27 cellular contexts compared by ENCODE assay signal in genomic region chr6:162671580-162672165, GRCh38. TPM values are rescaled to one million over a fixed set of nuclear protein-coding genes. Genes with fewer than 3 reads are reported as not detected.
"Had no signal": no experiment of that assay in that cellular context is flagged by ENCODE, and none has a peak within 500 bp of the region (broad histone marks: within the 10 kb centered on the region; RNA-seq: fewer than 3 reads in every experiment).

No MANE protein-coding gene starts in this region.

- H3K36me3 ChIP-seq: left lung, pancreas, stomach, thyroid gland, upper lobe of left lung, vagina had no signal

- H3K4me3 Mint-ChIP-seq: activated naive CD8-positive, alpha-beta T cell; activated T-cell treated with anti-CD3 and anti-CD28 coated beads, Interleukin-2, amount 50 U/mL, for 72 hours; nephron; stimulated activated memory B cell treated with anti-CD40 and anti-IgM and Interleukin-4, amounts not matched to agents 10 μg/mL and 1 μg/mL and 100 μg/mL, for 72 hours; T-helper 2 cell treated with Interferon-gamma antibody and Interleukin-4, amounts not matched to agents 5 μg/mL and 100 μg/mL, for 36 hours had no signal

- H3K9me3 Mint-ChIP-seq: nephron; T-helper 2 cell treated with Interferon-gamma antibody and Interleukin-4, amounts not matched to agents 5 μg/mL and 100 μg/mL, for 36 hours had no signal

- H3K9me3 ChIP-seq: body of pancreas, left lung, pancreas, stomach, thyroid gland, upper lobe of left lung, vagina had no signal

- ATAC-seq: activated T-cell treated with anti-CD3 and anti-CD28 coated beads, Interleukin-2, amount 50 U/mL, for 72 hours; body of pancreas; left lung; pancreas; stimulated activated memory B cell treated with anti-CD40 and anti-IgM and Interleukin-4, amounts not matched to agents 10 μg/mL and 1 μg/mL and 100 μg/mL, for 72 hours had no signal

- H3K36me3 Mint-ChIP-seq: activated naive CD8-positive, alpha-beta T cell; stimulated activated memory B cell treated with anti-CD40 and anti-IgM and Interleukin-4, amounts not matched to agents 10 μg/mL and 1 μg/mL and 100 μg/mL, for 72 hours had no signal

- DNase-seq: activated CD4-positive, alpha-beta T cell treated with anti-CD3 and anti-CD28 coated beads for 4 hours; activated CD4-positive, alpha-beta T cell treated with anti-CD3 and anti-CD28 coated beads, Interleukin-2, amount 50 U/mL, for 4 hours; activated naive CD4-positive, alpha-beta T cell treated with Interleukin-2 at 50 U/mL for 16 hours; activated T-cell treated with anti-CD3 and anti-CD28 coated beads for 4 hours; activated T-cell treated with anti-CD3 and anti-CD28 coated beads, Interleukin-2, amount 50 U/mL, for 72 hours; aorta; body of pancreas; cerebellar nuclear complex; head of caudate nucleus; kidney glomerular epithelial cell; left lung; pancreas; stimulated activated CD4-positive, alpha-beta T cell treated with anti-CD3 and anti-CD28 coated beads, Interleukin-1b, Interleukin-23, amount 100 ng/mL, for 48 hours; stimulated activated CD4-positive, alpha-beta T cell treated with anti-CD3 and anti-CD28 coated beads, Interleukin-4, amount 100 ng/mL, for 4 hours; stimulated activated CD8-positive, alpha-beta memory T cell treated with anti-CD3 and anti-CD28 coated beads, Interleukin-4, amount 100 ng/mL, for 48 hours; stomach; T-helper 1 cell; thyroid gland; upper lobe of left lung had no signal

- H3K27me3 ChIP-seq: body of pancreas, left lung, pancreas, stomach, thyroid gland, upper lobe of left lung, vagina had no signal

- H3K27ac ChIP-seq: body of pancreas, coronary artery, left lung, pancreas, stomach, thyroid gland, upper lobe of left lung, vagina had no signal

- H3K4me1 Mint-ChIP-seq: nephron; stimulated activated memory B cell treated with anti-CD40 and anti-IgM and Interleukin-4, amounts not matched to agents 10 μg/mL and 1 μg/mL and 100 μg/mL, for 72 hours had no signal

- H3K4me1 ChIP-seq: left lung, stomach, thyroid gland, upper lobe of left lung, vagina had no signal

- H3K4me2 ChIP-seq: smooth muscle cell had no signal

- FAIRE-seq: endothelial cell of umbilical vein had no signal

- H3K4me3 ChIP-seq: body of pancreas, coronary artery, left lung, pancreas, smooth muscle cell, stomach, thyroid gland, upper lobe of left lung, vagina had no signal

- H3K27me3 Mint-ChIP-seq: activated naive CD8-positive, alpha-beta T cell; stimulated activated memory B cell treated with anti-CD40 and anti-IgM and Interleukin-4, amounts not matched to agents 10 μg/mL and 1 μg/mL and 100 μg/mL, for 72 hours had no signal

- H3K27ac Mint-ChIP-seq: activated naive CD8-positive, alpha-beta T cell; activated T-cell treated with anti-CD3 and anti-CD28 coated beads, Interleukin-2, amount 50 U/mL, for 72 hours; nephron; stimulated activated memory B cell treated with anti-CD40 and anti-IgM and Interleukin-4, amounts not matched to agents 10 μg/mL and 1 μg/mL and 100 μg/mL, for 72 hours; T-helper 2 cell treated with Interferon-gamma antibody and Interleukin-4, amounts not matched to agents 5 μg/mL and 100 μg/mL, for 36 hours had no signal

RNA-seq across cellular contexts. Expression of gene PRKN, which starts 55.9 kb away (rescaled TPM):
- total RNA-seq: endothelial cell of umbilical vein had no signal

RNA-seq across cellular contexts. Expression of gene PACRG, which starts 56.1 kb away (rescaled TPM):
- total RNA-seq: activated T-cell treated with anti-CD3 and anti-CD28 coated beads, Interleukin-2, amount 50 U/mL, for 72 hours; endothelial cell of umbilical vein; smooth muscle cell; vagina had no signal
- polyA plus RNA-seq: smooth muscle cell had no signal
